8 cellular contexts compared by ENCODE assay signal in genomic region chr9:120936764-120937122, GRCh38. TPM values are rescaled to one million over a fixed set of nuclear protein-coding genes. Genes with fewer than 3 reads are reported as not detected.
DNase-seq lines count a peak whose midpoint lies in the region; ATAC-seq and TF ChIP-seq lines count a peak whose summit lies in the region.

No MANE protein-coding gene starts in this region.

- TF ChIP-seq POLR2A in esophagus muscularis mucosa (IDR thresholded peaks at IDR 0.05; ENCODE audit: low read depth): no peak

- H3K36me3 ChIP-seq in SU-DHL-6 (ENCODE audit: low read length) (no peaks in the 10 kb centered on the region), esophagus muscularis mucosa (no peaks in the 10 kb centered on the region), subcutaneous abdominal adipose tissue (ENCODE audit: control insufficient read depth in 5 of 5, insufficient read depth in 5 of 5, low read length in 5 of 5) (no peaks in the 10 kb centered on the region)

- peaks cover 16% of the 10 kb centered on the region for H3K27me3 Mint-ChIP-seq in T-helper 1 cell treated with Interleukin-12 subunit alpha and Interleukin-12 subunit beta and Interleukin-4 antibody, amounts not matched to agents 30 μg/mL and 1 μg/mL, for 36 hours (ENCODE audit: low read depth)

- H3K9me3 ChIP-seq in SU-DHL-6 (ENCODE audit: insufficient read depth, low read length) (no peaks in the 10 kb centered on the region), esophagus muscularis mucosa (no peaks in the 10 kb centered on the region), subcutaneous abdominal adipose tissue (ENCODE audit: control insufficient read depth in 5 of 5, low read length in 5 of 5) (no peaks in the 10 kb centered on the region)

- no peak overlapping the region for H3K4me3 ChIP-seq in SU-DHL-6 (ENCODE audit: insufficient read depth, low read length, poor library complexity, severe bottlenecking)
- H3K4me3 ChIP-seq in esophagus muscularis mucosa: no peak overlapping the region
- H3K4me3 ChIP-seq in subcutaneous abdominal adipose tissue (ENCODE audit: low read depth in 1 of 5, low read length in 5 of 5): no peak overlapping the region

- H3K4me1 ChIP-seq in esophagus muscularis mucosa (peaks cover 36 to 90% (median 76%) of the 10 kb centered on the region in 4 donors), subcutaneous abdominal adipose tissue (ENCODE audit: control insufficient read depth in 5 of 5, insufficient read depth in 5 of 5, low read length in 5 of 5) (peaks cover 11 to 46% (median 42%) of the 10 kb centered on the region in 5 donors)

- peak overlapping the region; percentile 43 for H3K4me3 Mint-ChIP-seq in T-helper 1 cell treated with Interleukin-12 subunit alpha and Interleukin-12 subunit beta and Interleukin-4 antibody, amounts not matched to agents 30 μg/mL and 1 μg/mL, for 36 hours

- H4K20me1 ChIP-seq in SU-DHL-6 (ENCODE audit: low read depth, low read length): no peaks in the 10 kb centered on the region

- DNase-seq in T-helper 1 cell (no peak), esophagus muscularis mucosa (ENCODE audit: extremely low spot score) (no peak), Ammon's horn (ENCODE audit: low spot score) (no peak), glomerular visceral epithelial cell (ENCODE audit: extremely low spot score) (no peak)

- H3K27me3 ChIP-seq in SU-DHL-6 (ENCODE audit: low read length): no peaks in the 10 kb centered on the region
- no peaks in the 10 kb centered on the region for H3K27me3 ChIP-seq in esophagus muscularis mucosa
- no peaks in the 10 kb centered on the region for H3K27me3 ChIP-seq in subcutaneous abdominal adipose tissue (ENCODE audit: control insufficient read depth in 5 of 5, insufficient read depth in 4 of 5, low read length in 5 of 5)

- H3K9me2 ChIP-seq in SU-DHL-6 (replicated peaks; ENCODE audit: insufficient read depth, low read length): no peaks in the 10 kb centered on the region

- no peak for TF ChIP-seq EP300 in esophagus muscularis mucosa (IDR thresholded peaks at IDR 0.05)

- ATAC-seq in HG03039 (IDR thresholded peaks at IDR 0.05; ENCODE audit: unreplicated experiment): no peak

- 47% methylated on average over 2 of the region's 2 CpGs for WGBS in esophagus muscularis mucosa

- intact Hi-C loops in esophagus muscularis mucosa (cut with DNase I): loop anchor here (2.0 kb wide), 1 partner anchor 68 kb away; no protein-coding TSS in a partner anchor

- peak overlapping the region; percentile 93 for H3K27ac ChIP-seq in SU-DHL-6 (ENCODE audit: low read depth, low read length)
- H3K27ac ChIP-seq in esophagus muscularis mucosa (replicated peaks in 1 of 4): peak overlapping the region; percentile 87 to 91 (median 90)
- peak overlapping the region; percentile 97 for H3K27ac ChIP-seq in subcutaneous abdominal adipose tissue (ENCODE audit: low read depth, low read length)

- no peaks in the 10 kb centered on the region for H3K79me2 ChIP-seq in SU-DHL-6 (ENCODE audit: insufficient read depth, low read length)

- peaks cover 52% of the 10 kb centered on the region for H3F3A ChIP-seq in SU-DHL-6 (ENCODE audit: insufficient read depth)

- peak overlapping the region; percentile 48 for H3K9ac ChIP-seq in SU-DHL-6 (ENCODE audit: low read length)
- H3K9ac ChIP-seq in subcutaneous abdominal adipose tissue (ENCODE audit: low read length in 5 of 5): no peak overlapping the region

- peak overlapping the region; percentile 78 for H3K27ac Mint-ChIP-seq in T-helper 1 cell treated with Interleukin-12 subunit alpha and Interleukin-12 subunit beta and Interleukin-4 antibody, amounts not matched to agents 30 μg/mL and 1 μg/mL, for 36 hours

- no peak for TF ChIP-seq CTCF in SU-DHL-6 (IDR thresholded peaks at IDR 0.05; ENCODE audit: insufficient read depth, low read length, poor library complexity, severe bottlenecking)
- TF ChIP-seq CTCF in esophagus muscularis mucosa (IDR thresholded peaks at IDR 0.05): no peak

- H2AFZ ChIP-seq in SU-DHL-6 (ENCODE audit: low read depth, low read length, severe bottlenecking): no peak overlapping the region

- peak overlapping the region; percentile 56 for H3K4me2 ChIP-seq in SU-DHL-6 (ENCODE audit: low read depth, low read length, poor library complexity, severe bottlenecking)

- H3K36me3 Mint-ChIP-seq in T-helper 1 cell treated with Interleukin-12 subunit alpha and Interleukin-12 subunit beta and Interleukin-4 antibody, amounts not matched to agents 30 μg/mL and 1 μg/mL, for 36 hours (ENCODE audit: low read depth): no peaks in the 10 kb centered on the region

- H3K9me3 Mint-ChIP-seq in T-helper 1 cell treated with Interleukin-12 subunit alpha and Interleukin-12 subunit beta and Interleukin-4 antibody, amounts not matched to agents 30 μg/mL and 1 μg/mL, for 36 hours: no peaks in the 10 kb centered on the region

- peaks cover 49% of the 10 kb centered on the region for H3K4me1 Mint-ChIP-seq in T-helper 1 cell treated with Interleukin-12 subunit alpha and Interleukin-12 subunit beta and Interleukin-4 antibody, amounts not matched to agents 30 μg/mL and 1 μg/mL, for 36 hours (ENCODE audit: low read depth)

RNA-seq across cellular contexts. Expression of gene TRAF1, which starts 10.1 kb away (rescaled TPM):
- total RNA-seq in esophagus muscularis mucosa: 1 to 10 TPM; 4.0 to 7.4 (median 5.5) TPM

RNA-seq across cellular contexts. Expression of gene PHF19, which starts 59.8 kb away (rescaled TPM):
- total RNA-seq in esophagus muscularis mucosa: 10 to 100 TPM; 36.4 to 57.7 (median 47.8) TPM
